19 cellular contexts compared by ENCODE assay signal in genomic region chr11:57410287-57410686, GRCh38. TPM values are rescaled to one million over a fixed set of nuclear protein-coding genes. Genes with fewer than 3 reads are reported as not detected.
DNase-seq lines count a peak whose midpoint lies in the region; ATAC-seq and TF ChIP-seq lines count a peak whose summit lies in the region.
"Had no signal": no experiment of that assay in that cellular context is flagged by ENCODE, and none has a peak within 500 bp of the region (broad histone marks: within the 10 kb centered on the region; RNA-seq: fewer than 3 reads in every experiment).

No MANE protein-coding gene starts in this region.

- H3K4ac ChIP-seq in IMR-90 (ENCODE audit: low read depth, low read length) = no peak overlapping the region

- H3K27me3 ChIP-seq in IMR-90 (ENCODE audit: control insufficient read depth, insufficient read depth, low read length) (no peaks in the 10 kb centered on the region), kidney epithelial cell (ENCODE audit: control insufficient read depth, insufficient read depth, low read length) (no peaks in the 10 kb centered on the region)
- H3K27me3 ChIP-seq: hepatocyte, suprapubic skin had no signal

- no peak for TF ChIP-seq RAD21 in IMR-90 (IDR thresholded peaks at IDR 0.05; ENCODE audit: low read length)

- dilution Hi-C loops in IMR-90 (cut with HindIII; ENCODE audit: low sequenced_read_pairs, unreplicated experiment) = no loop called here

- no peaks in the 10 kb centered on the region for H3K9me3 ChIP-seq in IMR-90 (ENCODE audit: control insufficient read depth, insufficient read depth, low read length)
- H3K9me3 ChIP-seq: suprapubic skin had no signal

- H2BK5ac ChIP-seq in IMR-90 (ENCODE audit: low read depth, low read length, poor library complexity, severe bottlenecking) = no peak overlapping the region

- H3K9me3 Mint-ChIP-seq in CD14-positive monocyte = peaks cover 0 to 4% (median 0%) of the 10 kb centered on the region in 7 donors

- H2AK5ac ChIP-seq in IMR-90 (ENCODE audit: low read depth, low read length) = no peak overlapping the region

- POLR2A ChIA-PET in IMR-90 (lab: Charles Lee; ENCODE audit: unreplicated experiment) = interaction anchor here (0.6 kb wide), 1 partner anchor 99 kb away, joined by 7 read pairs; no protein-coding TSS in a partner anchor

- peak overlapping the region in 5 of 7 donors; percentile 2 to 83 (median 20) for H3K27ac Mint-ChIP-seq in CD14-positive monocyte

- no peak overlapping the region for H3K18ac ChIP-seq in IMR-90 (ENCODE audit: low read depth, low read length)

- DNase-seq in CD14-positive monocyte (ENCODE audit: low spot score) (no peak), IMR-90 (peak; percentile 96), astrocyte of the hippocampus (ENCODE audit: low read depth, low spot score) (peak; percentile 59), kidney epithelial cell (ENCODE audit: low read depth) (peak; percentile 60), A172 (ENCODE audit: low spot score) (no peak)
- DNase-seq in activated CD8-positive, alpha-beta memory T cell treated with anti-CD3 and anti-CD28 coated beads, Interleukin-2, amount 50 U/mL, for 48 hours = no peak
- DNase-seq: COR-L47; effector memory CD4-positive, alpha-beta T cell; NCI-H2029 treated with DMSO at 0.1 percent for 48 hours; NCI-H774; SHP77 had no signal

- ATAC-seq in IMR-90 (ENCODE audit: low read depth) (peak; percentile 91), GM19463 (IDR thresholded peaks at IDR 0.05; ENCODE audit: unreplicated experiment) (no peak), HG03521 (IDR thresholded peaks at IDR 0.05; ENCODE audit: unreplicated experiment) (no peak)

- in situ Hi-C loops in IMR-90 (cut with MboI; ENCODE audit: low sequenced_read_pairs) = no loop called here

- no peak overlapping the region for H4K91ac ChIP-seq in IMR-90 (ENCODE audit: insufficient read depth, low read depth, low read length)

- no peak overlapping the region for H3K56ac ChIP-seq in IMR-90 (ENCODE audit: extremely low read depth, insufficient read depth, low read length)

- no TSS peak for BruUV-seq in IMR-90 (replicated peaks; lab: Mats Ljungman, UMichigan)

- H2BK20ac ChIP-seq in IMR-90 (ENCODE audit: low read depth, low read length) = no peak overlapping the region

- CTCF ChIA-PET in IMR-90 (lab: Yijun Ruan, JAX) = no interaction called here

- H3K23ac ChIP-seq in IMR-90 (ENCODE audit: low read depth, low read length) = no peak overlapping the region

- H3K4me1 ChIP-seq in IMR-90 (ENCODE audit: control insufficient read depth, insufficient read depth, low read length) = peaks cover 3% of the 10 kb centered on the region; the same call in 1 of the 2 replicates

- no peak overlapping the region for H2BK120ac ChIP-seq in IMR-90 (ENCODE audit: low read depth, low read length)

- no peak overlapping the region for H4K8ac ChIP-seq in IMR-90 (ENCODE audit: low read depth in 2 of 2, low read length in 2 of 2)

- no peak for TF ChIP-seq POLR2A in IMR-90 (IDR thresholded peaks at IDR 0.05; ENCODE audit: low read depth, low read length)

- H3K9me1 ChIP-seq in IMR-90 (ENCODE audit: insufficient read depth, low read length) = no peaks in the 10 kb centered on the region; the same call in 1 of the 2 replicates

- H3K4me3 Mint-ChIP-seq in CD14-positive monocyte = no peak overlapping the region
- H3K4me3 Mint-ChIP-seq: IgD-negative memory B cell had no signal

- H3K4me1 Mint-ChIP-seq in CD14-positive monocyte = peaks cover 28% of the 10 kb centered on the region
- H3K4me1 Mint-ChIP-seq: IgD-negative memory B cell had no signal

- TF ChIP-seq CTCF in CD14-positive monocyte (IDR thresholded peaks at IDR 0.05) = no peak
- TF ChIP-seq CTCF in IMR-90 (conservative IDR thresholded peaks at IDR 0.05; ENCODE audit: low read depth, low read length) = no peak
- no peak for TF ChIP-seq CTCF in kidney epithelial cell (IDR thresholded peaks at IDR 0.05; ENCODE audit: insufficient read depth, low read length, poor library complexity, severe bottlenecking)

- intact Hi-C loops in CD14-positive monocyte (cut with micrococcal nuclease) = no loop called here
- intact Hi-C loops in IMR-90 (cut with micrococcal nuclease) = no loop called here

- no peak overlapping the region for H3K4me2 ChIP-seq in IMR-90 (ENCODE audit: low read depth, low read length)
- H3K4me2 ChIP-seq: hepatocyte had no signal

- no peak overlapping the region for H3K9ac ChIP-seq in IMR-90 (ENCODE audit: low read depth, low read length)

- no peak overlapping the region for H2AFZ ChIP-seq in IMR-90 (replicated peaks; ENCODE audit: low read length, poor library complexity)
- H2AFZ ChIP-seq: hepatocyte had no signal

- peaks cover 86 to 89% of the 10 kb centered on the region in 2 donors for H3K36me3 Mint-ChIP-seq in CD14-positive monocyte

- peaks cover 32% of the 10 kb centered on the region for H3K36me3 ChIP-seq in IMR-90 (ENCODE audit: control insufficient read depth, insufficient read depth, low read length)
- H3K36me3 ChIP-seq in kidney epithelial cell (ENCODE audit: control insufficient read depth, insufficient read depth, low read length) = peaks cover 2% of the 10 kb centered on the region

- no peak overlapping the region for H3K27ac ChIP-seq in IMR-90 (ENCODE audit: insufficient read depth, low read length)
- H3K27ac ChIP-seq: hepatocyte, skin epidermis, suprapubic skin had no signal

- H4K5ac ChIP-seq in IMR-90 (ENCODE audit: low read depth, low read length) = no peak overlapping the region

- H2BK15ac ChIP-seq in IMR-90 (ENCODE audit: low read depth, low read length) = no peak overlapping the region

- H3K27me3 Mint-ChIP-seq in CD14-positive monocyte (ENCODE audit: low read depth in 3 of 3) = peaks cover 0 to 5% (median 4%) of the 10 kb centered on the region in 3 donors
- H3K27me3 Mint-ChIP-seq: IgD-negative memory B cell had no signal

- H3K14ac ChIP-seq in IMR-90 (replicated peaks; ENCODE audit: low read depth, low read length) = no peak overlapping the region

- H4K20me1 ChIP-seq in IMR-90 (ENCODE audit: insufficient read depth, low read length) = no peaks in the 10 kb centered on the region

- H2AK9ac ChIP-seq in IMR-90 (replicated peaks; ENCODE audit: low read depth, low read length, poor library complexity) = no peak overlapping the region

- H3K4me3 ChIP-seq in IMR-90 (ENCODE audit: insufficient read depth, low read depth, low read length) (no peak overlapping the region), kidney epithelial cell (ENCODE audit: low read depth, low read length) (no peak overlapping the region)
- H3K4me3 ChIP-seq: hepatocyte, skin epidermis, suprapubic skin had no signal

- no peaks in the 10 kb centered on the region for H3K79me1 ChIP-seq in IMR-90 (ENCODE audit: low read depth in 1 of 2, low read length in 2 of 2)

TF ChIP-seq in IMR-90, 13 proteins besides CTCF, POLR2A, EP300 and RAD21 (continues in another document):
- TF ChIP-seq CEBPB (IDR thresholded peaks at IDR 0.05; ENCODE audit: low read depth, low read length) (peak; percentile 75), CHD1 (IDR thresholded peaks at IDR 0.05; ENCODE audit: low read depth, low read length) (no peak), ELK1 (IDR thresholded peaks at IDR 0.05; ENCODE audit: borderline replicate concordance, low read depth, low read length) (no peak), RCOR1 (IDR thresholded peaks at IDR 0.05; ENCODE audit: insufficient replicate concordance, low read length) (peak; percentile 67), MAZ (IDR thresholded peaks at IDR 0.05; ENCODE audit: borderline replicate concordance, low read depth, low read length) (peak; percentile 54; the same call in 1 of the 2 replicates)

RNA-seq across cellular contexts. Expression of gene SLC43A3, which starts 16.6 kb away (rescaled TPM):
- polyA plus RNA-seq in CD14-positive monocyte = 100 to 1,000 TPM; 109 to 116 TPM
- total RNA-seq in IMR-90 (2012; rRNA removed) = 10.6 and 12.7 TPM in 2 replicates
- polyA plus RNA-seq in IMR-90 (2012; rRNA removed) = 21.1 and 22.0 TPM in 2 replicates
- 10.0 and 16.3 TPM in 2 replicates for polyA plus RNA-seq in IMR-90 (2012; cell fraction: cytosol; rRNA removed)
- 19.7 and 20.5 TPM in 2 replicates for polyA plus RNA-seq in IMR-90 (2012; cell fraction: nucleus; rRNA removed; ENCODE audit: low replicate concordance)
- 108 and 155 TPM in 2 replicates for total RNA-seq in kidney epithelial cell
- total RNA-seq in A172 (2014; rRNA removed; shearing (Covaris generic)) = 18.4 and 20.5 TPM in 2 replicates

RNA-seq across cellular contexts. Expression of gene PRG2, which starts 19.8 kb away (rescaled TPM):
- polyA plus RNA-seq in CD14-positive monocyte = not detected
- not detected in 2 replicates for total RNA-seq in IMR-90 (2012; rRNA removed)
- not detected in 2 replicates for polyA plus RNA-seq in IMR-90 (2012; rRNA removed)
- not detected in 2 replicates for polyA plus RNA-seq in IMR-90 (2012; cell fraction: cytosol; rRNA removed)
- polyA plus RNA-seq in IMR-90 (2012; cell fraction: nucleus; rRNA removed; ENCODE audit: low replicate concordance) = 0.10 and 0.17 TPM in 2 replicates
- 0.33 TPM in 1 of 2 replicates, not detected in the other for total RNA-seq in kidney epithelial cell
- total RNA-seq in A172 (2014; rRNA removed; shearing (Covaris generic)) = not detected in 2 replicates
- total RNA-seq: hepatocyte had no signal
- polyA plus RNA-seq: hepatocyte, IgD-negative memory B cell, neural cell had no signal

RNA-seq across cellular contexts. Expression of gene PRG3, which starts 29.3 kb away (rescaled TPM):
- polyA plus RNA-seq in CD14-positive monocyte = not detected
- total RNA-seq in IMR-90 (2012; rRNA removed) = not detected in 2 replicates
- not detected in 2 replicates for polyA plus RNA-seq in IMR-90 (2012; rRNA removed)
- polyA plus RNA-seq in IMR-90 (2012; cell fraction: cytosol; rRNA removed) = not detected in 2 replicates
- not detected in 2 replicates for polyA plus RNA-seq in IMR-90 (2012; cell fraction: nucleus; rRNA removed; ENCODE audit: low replicate concordance)
- total RNA-seq in kidney epithelial cell = not detected in 2 replicates
- not detected in 2 replicates for total RNA-seq in A172 (2014; rRNA removed; shearing (Covaris generic))
- total RNA-seq: hepatocyte, lower leg skin, suprapubic skin had no signal
- polyA plus RNA-seq: hepatocyte, IgD-negative memory B cell, neural cell had no signal

RNA-seq across cellular contexts. Expression of gene RTN4RL2, which starts 50.0 kb away (rescaled TPM):
- under 1 TPM; 0.40 to 0.53 TPM for polyA plus RNA-seq in CD14-positive monocyte
- total RNA-seq in IMR-90 (2012; rRNA removed) = not detected in 2 replicates
- 0.83 and 1.5 TPM in 2 replicates for polyA plus RNA-seq in IMR-90 (2012; rRNA removed)
- polyA plus RNA-seq in IMR-90 (2012; cell fraction: cytosol; rRNA removed) = 1.2 and 2.7 TPM in 2 replicates
- 0.52 and 0.96 TPM in 2 replicates for polyA plus RNA-seq in IMR-90 (2012; cell fraction: nucleus; rRNA removed; ENCODE audit: low replicate concordance)
- total RNA-seq in kidney epithelial cell = 0.48 and 0.67 TPM in 2 replicates
- 0.64 and 1.6 TPM in 2 replicates for total RNA-seq in A172 (2014; rRNA removed; shearing (Covaris generic))

Comparison
In these comparisons a context has a peak if more than half of its experiments do, and no peak if none do; other contexts are left out.
1. DNase-seq: peak in IMR-90 (single experiment), astrocyte of the hippocampus (single experiment) and kidney epithelial cell (single experiment); none in CD14-positive monocyte (single experiment), A172 (single experiment) and activated CD8-positive, alpha-beta memory T cell treated with anti-CD3 and anti-CD28 coated beads, Interleukin-2, amount 50 U/mL, for 48 hours (single experiment).